20 cellular contexts compared by ENCODE assay signal in genomic region chr17:2022647-2023046, GRCh38. TPM values are rescaled to one million over a fixed set of nuclear protein-coding genes. Genes with fewer than 3 reads are reported as not detected.
DNase-seq lines count a peak whose midpoint lies in the region; ATAC-seq, FAIRE-seq and TF ChIP-seq lines count a peak whose summit lies in the region.
"Had no signal": no experiment of that assay in that cellular context is flagged by ENCODE, and none has a peak within 500 bp of the region (broad histone marks: within the 10 kb centered on the region; RNA-seq: fewer than 3 reads in every experiment).

No MANE protein-coding gene starts in this region.

- no peak for TF ChIP-seq POLR2A in HepG2 (IDR thresholded peaks at IDR 0.05; ENCODE audit: insufficient read depth in 1 of 2, low read depth in 2 of 2, low read length in 2 of 2)

- H3K27ac ChIP-seq in Karpas-422 (ENCODE audit: low read length) (no peak overlapping the region), dorsolateral prefrontal cortex (peak overlapping the region in 39 of 59 donors; percentile 1 to 88 (median 54)), neuronal stem cell (replicated peaks; ENCODE audit: low read length) (no peak overlapping the region), HepG2 (ENCODE audit: extremely low read length, insufficient read depth, low read length) (no peak overlapping the region)
- H3K27ac ChIP-seq: esophagus muscularis mucosa had no signal

- no peak overlapping the region for H3K4me3 ChIP-seq in Karpas-422 (ENCODE audit: low read length)
- peak overlapping the region in 52 of 59 donors; percentile 21 to 83 (median 69) for H3K4me3 ChIP-seq in dorsolateral prefrontal cortex
- H3K4me3 ChIP-seq in neuronal stem cell (ENCODE audit: low read length in 2 of 2) = no peak overlapping the region
- H3K4me3 ChIP-seq in HepG2 (replicated peaks in 1 of 3; ENCODE audit: insufficient read depth in 1 of 3, low read depth in 2 of 3, low read length in 3 of 3) = no peak overlapping the region

- intact Hi-C loops in activated CD8-positive, alpha-beta T cell treated with anti-CD3 and anti-CD28 coated beads for 36 hours (cut with micrococcal nuclease) = no loop called here
- intact Hi-C loops in dorsolateral prefrontal cortex (cut with DNase I) = no loop called here
- intact Hi-C loops in HepG2 (cut with micrococcal nuclease; ENCODE audit: unreplicated experiment) = loop anchor here (10.0 kb wide), 2 partner anchors 48 to 138 kb away; no protein-coding TSS in a partner anchor

- H2BK5ac ChIP-seq in neuronal stem cell (ENCODE audit: low read length) = no peak overlapping the region

- no peak overlapping the region for H3K27ac Mint-ChIP-seq in activated CD8-positive, alpha-beta T cell treated with anti-CD3 and anti-CD28 coated beads for 36 hours
- H3K27ac Mint-ChIP-seq in activated CD8-positive, alpha-beta T cell treated with anti-CD3 and anti-CD28 coated beads, Interleukin-2, amount 10 ng/mL, durations not matched to agents 7 days and 5 days = no peak overlapping the region
- H3K27ac Mint-ChIP-seq: activated naive CD8-positive, alpha-beta T cell treated with anti-CD3 and anti-CD28 coated beads, Interleukin-2, amount 10 ng/mL, durations not matched to agents 7 days and 5 days; stimulated activated naive CD8-positive, alpha-beta T cell treated with anti-CD3 and anti-CD28 coated beads, Interleukin-15, Interleukin-2, amounts not matched to agents 100 ng/mL and 50 ng/mL, for 24 hours; WTC11 had no signal

- no peak overlapping the region for H4K8ac ChIP-seq in neuronal stem cell (ENCODE audit: low read depth, low read length)

- DNase-seq in activated CD8-positive, alpha-beta T cell treated with anti-CD3 and anti-CD28 coated beads for 36 hours = no peak
- no peak for DNase-seq in activated CD8-positive, alpha-beta T cell treated with anti-CD3 and anti-CD28 coated beads, Interleukin-2, amount 10 ng/mL, durations not matched to agents 7 days and 5 days
- DNase-seq in Karpas-422 (peak; percentile 43), dorsolateral prefrontal cortex (peak in 1 of 10 donors; percentile 65), neuronal stem cell (ENCODE audit: low spot score) (no peak), HepG2 (ENCODE audit: low spot score) (no peak), omental fat pad (ENCODE audit: low spot score) (no peak), GM03348 (ENCODE audit: low spot score) (no peak)
- DNase-seq: activated naive CD8-positive, alpha-beta T cell treated with anti-CD3 and anti-CD28 coated beads, Interleukin-2, amount 10 ng/mL, durations not matched to agents 7 days and 5 days; NCI-H187; NCI-H345; SHP77; T-helper 1 cell had no signal

- H3K36me3 Mint-ChIP-seq in activated CD8-positive, alpha-beta T cell treated with anti-CD3 and anti-CD28 coated beads for 36 hours (ENCODE audit: low read depth) = no peaks in the 10 kb centered on the region
- peaks cover 2% of the 10 kb centered on the region for H3K36me3 Mint-ChIP-seq in activated CD8-positive, alpha-beta T cell treated with anti-CD3 and anti-CD28 coated beads, Interleukin-2, amount 10 ng/mL, durations not matched to agents 7 days and 5 days (ENCODE audit: low read depth)
- H3K36me3 Mint-ChIP-seq: activated naive CD8-positive, alpha-beta T cell treated with anti-CD3 and anti-CD28 coated beads, Interleukin-2, amount 10 ng/mL, durations not matched to agents 7 days and 5 days had no signal

- H3K79me2 ChIP-seq in Karpas-422 (ENCODE audit: low read length) = no peaks in the 10 kb centered on the region
- H3K79me2 ChIP-seq in HepG2 (ENCODE audit: insufficient read depth, low read length) = no peaks in the 10 kb centered on the region

- H3K18ac ChIP-seq in neuronal stem cell (ENCODE audit: low read length) = peak overlapping the region; percentile 4

- H3K9ac ChIP-seq in Karpas-422 (ENCODE audit: low read length) = no peak overlapping the region
- H3K9ac ChIP-seq in neuronal stem cell (ENCODE audit: low read depth, low read length, poor library complexity) = no peak overlapping the region
- H3K9ac ChIP-seq in HepG2 (ENCODE audit: insufficient read depth, low read depth, low read length) = no peak overlapping the region

- peaks cover 25% of the 10 kb centered on the region for H3K27me3 Mint-ChIP-seq in activated CD8-positive, alpha-beta T cell treated with anti-CD3 and anti-CD28 coated beads for 36 hours
- peaks cover 53% of the 10 kb centered on the region for H3K27me3 Mint-ChIP-seq in activated CD8-positive, alpha-beta T cell treated with anti-CD3 and anti-CD28 coated beads, Interleukin-2, amount 10 ng/mL, durations not matched to agents 7 days and 5 days (ENCODE audit: low read depth)

- H3K27me3 ChIP-seq in Karpas-422 (ENCODE audit: low read length) = no peaks in the 10 kb centered on the region
- H3K27me3 ChIP-seq in dorsolateral prefrontal cortex = peaks cover 0 to 42% (median 4%) of the 10 kb centered on the region in 45 donors
- H3K27me3 ChIP-seq in neuronal stem cell (ENCODE audit: control insufficient read depth in 3 of 3, insufficient read depth in 3 of 3, low read depth in 1 of 3, low read length in 3 of 3) = peaks cover 8 to 88% (median 33%) of the 10 kb centered on the region in 3 experiments
- peaks cover 14 to 70% of the 10 kb centered on the region in 2 experiments for H3K27me3 ChIP-seq in HepG2 (ENCODE audit: control insufficient read depth in 1 of 2, insufficient read depth in 2 of 2, low read length in 2 of 2)

- BruUV-seq in HepG2 (replicated peaks; lab: Mats Ljungman, UMichigan) = no TSS peak

- in situ Hi-C loops in HepG2 (cut with HindIII; ENCODE audit: extremely low pct_ligation_motif_present, low pct_unique_long_range_greater_than_20kb) = no loop called here

- peaks cover 8% of the 10 kb centered on the region for H3K4me1 Mint-ChIP-seq in activated CD8-positive, alpha-beta T cell treated with anti-CD3 and anti-CD28 coated beads for 36 hours (ENCODE audit: low read depth)
- H3K4me1 Mint-ChIP-seq in activated CD8-positive, alpha-beta T cell treated with anti-CD3 and anti-CD28 coated beads, Interleukin-2, amount 10 ng/mL, durations not matched to agents 7 days and 5 days (ENCODE audit: low read depth) = peaks cover 21% of the 10 kb centered on the region

- H3K4me2 ChIP-seq in Karpas-422 (ENCODE audit: low read depth, low read length, poor library complexity, severe bottlenecking) (no peak overlapping the region), neuronal stem cell (ENCODE audit: insufficient read depth, low read length, poor library complexity, severe bottlenecking) (no peak overlapping the region), HepG2 (ENCODE audit: low read depth, low read length) (no peak overlapping the region)

- no peak overlapping the region for H2AK5ac ChIP-seq in neuronal stem cell (ENCODE audit: low read depth, low read length)

- H4K20me1 ChIP-seq in Karpas-422 (ENCODE audit: insufficient read depth, low read depth, low read length) (no peaks in the 10 kb centered on the region), HepG2 (ENCODE audit: insufficient read depth, low read length) (no peaks in the 10 kb centered on the region)

- CTCF ChIA-PET in activated CD8-positive, alpha-beta T cell treated with anti-CD3 and anti-CD28 coated beads for 36 hours (lab: Charles Lee) = no interaction called here
- CTCF ChIA-PET in activated CD8-positive, alpha-beta T cell treated with anti-CD3 and anti-CD28 coated beads, Interleukin-2, amount 10 ng/mL, durations not matched to agents 7 days and 5 days (lab: Charles Lee) = no interaction called here
- CTCF ChIA-PET in HepG2 (lab: Yijun Ruan, JAX; ENCODE audit: low intra/inter-chr PET ratio, low total read pairs) = no interaction called here

- H3K79me1 ChIP-seq in neuronal stem cell (ENCODE audit: low read depth, low read length) = peaks cover 1% of the 10 kb centered on the region

- H3K9me2 ChIP-seq in Karpas-422 (replicated peaks; ENCODE audit: insufficient read depth, low read length) = no peaks in the 10 kb centered on the region

- H3K23ac ChIP-seq in neuronal stem cell (ENCODE audit: low read depth, low read length, poor library complexity) = no peak overlapping the region

- H3K4ac ChIP-seq in neuronal stem cell (ENCODE audit: low read length) = no peak overlapping the region

- FAIRE-seq in HepG2 (lab: Jason Lieb, UNC) = no peak
- FAIRE-seq: A204.1, bronchial epithelial cell, urothelium cell line had no signal

- H2AFZ ChIP-seq in Karpas-422 (ENCODE audit: low read length) (no peak overlapping the region), neuronal stem cell (ENCODE audit: low read length) (no peak overlapping the region), HepG2 (ENCODE audit: low read length) (no peak overlapping the region)

- H3K4me3 Mint-ChIP-seq in activated CD8-positive, alpha-beta T cell treated with anti-CD3 and anti-CD28 coated beads for 36 hours = peak overlapping the region; percentile 33
- H3K4me3 Mint-ChIP-seq in activated CD8-positive, alpha-beta T cell treated with anti-CD3 and anti-CD28 coated beads, Interleukin-2, amount 10 ng/mL, durations not matched to agents 7 days and 5 days = no peak overlapping the region
- H3K4me3 Mint-ChIP-seq: activated naive CD8-positive, alpha-beta T cell treated with anti-CD3 and anti-CD28 coated beads, Interleukin-2, amount 10 ng/mL, durations not matched to agents 7 days and 5 days; stimulated activated naive CD8-positive, alpha-beta T cell treated with anti-CD3 and anti-CD28 coated beads, Interleukin-15, Interleukin-2, amounts not matched to agents 100 ng/mL and 50 ng/mL, for 24 hours had no signal

- POLR2A ChIA-PET in activated CD8-positive, alpha-beta T cell treated with anti-CD3 and anti-CD28 coated beads for 36 hours (lab: Charles Lee) = interaction anchor here (1.0 kb wide), 1 partner anchor 273 kb away, joined by 3 read pairs; no protein-coding TSS in a partner anchor
- POLR2A ChIA-PET in activated CD8-positive, alpha-beta T cell treated with anti-CD3 and anti-CD28 coated beads, Interleukin-2, amount 10 ng/mL, durations not matched to agents 7 days and 5 days (lab: Charles Lee) = no interaction called here
- POLR2A ChIA-PET in HepG2 (lab: Yijun Ruan, JAX) = no interaction called here

- H4K91ac ChIP-seq in neuronal stem cell (ENCODE audit: low read depth, low read length, poor library complexity) = no peak overlapping the region

- peak; percentile 29 for ATAC-seq in activated CD8-positive, alpha-beta T cell treated with anti-CD3 and anti-CD28 coated beads for 36 hours
- no peak for ATAC-seq in activated CD8-positive, alpha-beta T cell treated with anti-CD3 and anti-CD28 coated beads, Interleukin-2, amount 10 ng/mL, durations not matched to agents 7 days and 5 days
- ATAC-seq in HepG2 (no peak), omental fat pad (ENCODE audit: low FRiP score) (no peak)

- H2BK120ac ChIP-seq in neuronal stem cell (ENCODE audit: low read depth, low read length) = peak overlapping the region; percentile 58

- peak overlapping the region; percentile 8 for H2BK15ac ChIP-seq in neuronal stem cell (ENCODE audit: low read length)

- no peaks in the 10 kb centered on the region for H3K9me3 ChIP-seq in Karpas-422 (ENCODE audit: low read length)
- peaks cover 3 to 4% of the 10 kb centered on the region in 2 donors for H3K9me3 ChIP-seq in neuronal stem cell (replicated peaks in 1 of 2; ENCODE audit: control insufficient read depth in 2 of 2, insufficient read depth in 1 of 2, low read depth in 1 of 2, low read length in 2 of 2)
- H3K9me3 ChIP-seq in HepG2 (ENCODE audit: low read length) = no peaks in the 10 kb centered on the region
- H3K9me3 ChIP-seq: esophagus muscularis mucosa had no signal

- no peaks in the 10 kb centered on the region for H3K9me3 Mint-ChIP-seq in activated CD8-positive, alpha-beta T cell treated with anti-CD3 and anti-CD28 coated beads for 36 hours
- H3K9me3 Mint-ChIP-seq in activated CD8-positive, alpha-beta T cell treated with anti-CD3 and anti-CD28 coated beads, Interleukin-2, amount 10 ng/mL, durations not matched to agents 7 days and 5 days (ENCODE audit: insufficient read depth) = no peaks in the 10 kb centered on the region
- H3K9me3 Mint-ChIP-seq: activated naive CD8-positive, alpha-beta T cell treated with anti-CD3 and anti-CD28 coated beads, Interleukin-2, amount 10 ng/mL, durations not matched to agents 7 days and 5 days; stimulated activated naive CD8-positive, alpha-beta T cell treated with anti-CD3 and anti-CD28 coated beads, Interleukin-15, Interleukin-2, amounts not matched to agents 100 ng/mL and 50 ng/mL, for 24 hours; WTC11 had no signal

- H3K4me1 ChIP-seq in Karpas-422 (ENCODE audit: low read length) = peaks cover 25% of the 10 kb centered on the region
- H3K4me1 ChIP-seq in neuronal stem cell (ENCODE audit: control insufficient read depth in 2 of 2, insufficient read depth in 1 of 2, low read depth in 1 of 2, low read length in 2 of 2) = peaks cover 6 to 18% of the 10 kb centered on the region in 2 donors
- H3K4me1 ChIP-seq in HepG2 (ENCODE audit: insufficient read depth, low read length) = peaks cover 17% of the 10 kb centered on the region; the same call in 1 of the 2 replicates

- no CpG with 5 or more reads among the region's 10 CpGs for WGBS in neuronal stem cell (ENCODE audit: extremely low coverage in 2 of 2, insufficient read length in 2 of 2, insufficient replicate concordance in 1 of 2), 2 donors
- 49% methylated on average over 7 of the region's 10 CpGs for WGBS in HepG2 (ENCODE audit: low lambda C conversion rate)

- no peak overlapping the region for H3K14ac ChIP-seq in neuronal stem cell (ENCODE audit: low read length)

- TF ChIP-seq EP300 in HepG2 (IDR thresholded peaks at IDR 0.05; ENCODE audit: low read depth in 2 of 2, low read length in 2 of 2) (no peak), HepG2 (CRISPR knock-in tag; IDR thresholded peaks at IDR 0.05; ENCODE audit: borderline replicate concordance) (no peak)

- no peak for TF ChIP-seq RAD21 in HepG2 (CRISPR knock-in tag; IDR thresholded peaks at IDR 0.05)

- H2BK12ac ChIP-seq in neuronal stem cell (ENCODE audit: low read length) = peak overlapping the region; percentile 0

- H3K36me3 ChIP-seq in Karpas-422 (ENCODE audit: insufficient read depth, low read length) (no peaks in the 10 kb centered on the region), neuronal stem cell (replicated peaks in 1 of 2; ENCODE audit: control insufficient read depth in 2 of 2, insufficient read depth in 2 of 2, low read length in 2 of 2) (no peaks in the 10 kb centered on the region), HepG2 (replicated peaks in 1 of 2; ENCODE audit: control insufficient read depth in 1 of 2, insufficient read depth in 2 of 2, low read length in 2 of 2) (no peaks in the 10 kb centered on the region)
- H3K36me3 ChIP-seq: esophagus muscularis mucosa had no signal

- no peak for TF ChIP-seq CTCF in activated CD8-positive, alpha-beta T cell treated with anti-CD3 and anti-CD28 coated beads for 36 hours (IDR thresholded peaks at IDR 0.05)
- TF ChIP-seq CTCF in dorsolateral prefrontal cortex (IDR thresholded peaks at IDR 0.05 in 54 of 56, conservative IDR thresholded peaks at IDR 0.05 in 2 of 56; ENCODE audit: low read depth in 1 of 56, partially characterized antibody in 56 of 56) (no peak), HepG2 (CRISPR knock-in tag; IDR thresholded peaks at IDR 0.05) (no peak), omental fat pad (IDR thresholded peaks at IDR 0.05) (no peak)

RNA-seq across cellular contexts. Expression of gene RTN4RL1, which starts 2.5 kb away (rescaled TPM):
- under 1 TPM; 0.27 to 0.49 TPM for total RNA-seq in activated CD8-positive, alpha-beta T cell treated with anti-CD3 and anti-CD28 coated beads for 36 hours
- total RNA-seq in activated CD8-positive, alpha-beta T cell treated with anti-CD3 and anti-CD28 coated beads, Interleukin-2, amount 10 ng/mL, durations not matched to agents 7 days and 5 days = under 1 TPM; 0.10 to 0.18 TPM
- total RNA-seq in Karpas-422 (2014; rRNA removed; shearing (Covaris generic); ENCODE audit: low replicate concordance) = 0.11 and 0.30 TPM in 2 replicates
- 10 to 100 TPM in 119 of 120 experiments, 1 to 10 TPM in 1; 4.8 to 43.6 (median 22.0) TPM for total RNA-seq in dorsolateral prefrontal cortex
- polyA plus RNA-seq in neuronal stem cell (2013, experiment 1 of 2) = 4.0 TPM
- 3.9 TPM for polyA plus RNA-seq in neuronal stem cell (2013, experiment 2 of 2)
- not detected in 2 replicates for total RNA-seq in HepG2 (2016; rRNA removed; fragmentation: Illumina TruSeq; extraction: Trizol)
- total RNA-seq in HepG2 (2016; cell fraction: cytosol; rRNA removed; fragmentation: Illumina TruSeq; extraction: Trizol; ENCODE audit: low read depth) = not detected in 2 replicates
- not detected in 2 replicates for total RNA-seq in HepG2 (2016; cell fraction: insoluble cytoplasmic fraction; rRNA removed; fragmentation: Illumina TruSeq; extraction: Trizol)
- total RNA-seq in HepG2 (2016; cell fraction: membrane; rRNA removed; fragmentation: Illumina TruSeq; extraction: Trizol) = not detected in 2 replicates
- not detected in 2 replicates for total RNA-seq in HepG2 (2016; cell fraction: nucleus; rRNA removed; fragmentation: Illumina TruSeq; extraction: Trizol)
- polyA plus RNA-seq in HepG2 (2011; rRNA removed) = 0.01 TPM in 1 of 2 replicates, not detected in the other
- not detected in 2 replicates for polyA plus RNA-seq in HepG2 (2011; cell fraction: cytosol; rRNA removed)
- polyA plus RNA-seq in HepG2 (2011; cell fraction: nucleus; rRNA removed) = not detected in 2 replicates
- not detected in 2 replicates for polyA plus RNA-seq in HepG2 (2012)
- polyA plus RNA-seq in HepG2 (2016; cell fraction: cytosol; fragmentation: Illumina TruSeq; extraction: Trizol; ENCODE audit: low read depth) = not detected in 2 replicates
- polyA plus RNA-seq in HepG2 (2016; cell fraction: insoluble cytoplasmic fraction; fragmentation: Illumina TruSeq; extraction: Trizol; ENCODE audit: low read depth) = not detected in 2 replicates
- polyA plus RNA-seq in HepG2 (2016; cell fraction: membrane; fragmentation: Illumina TruSeq; extraction: Trizol; ENCODE audit: low read depth) = 0.05 TPM in 1 of 2 replicates, not detected in the other
- not detected in 2 replicates for polyA plus RNA-seq in HepG2 (2016; cell fraction: nucleus; fragmentation: Illumina TruSeq; extraction: Trizol; ENCODE audit: insufficient read depth, low read depth)
- 0.08 TPM in 1 of 2 replicates, not detected in the other for polyA minus RNA-seq in HepG2 (2011; rRNA and poly(A)+ RNA removed; ENCODE audit: low replicate concordance)
- not detected in 2 replicates for polyA minus RNA-seq in HepG2 (2011; cell fraction: cytosol; rRNA and poly(A)+ RNA removed)
- polyA minus RNA-seq in HepG2 (2011; cell fraction: nucleus; rRNA and poly(A)+ RNA removed) = not detected in 2 replicates
- total RNA-seq in omental fat pad = 1 to 10 TPM; 4.5 to 5.2 (median 4.6) TPM
- total RNA-seq: Daoy had no signal

RNA-seq across cellular contexts. Expression of gene DPH1, which starts 7.3 kb away (rescaled TPM):
- total RNA-seq in activated CD8-positive, alpha-beta T cell treated with anti-CD3 and anti-CD28 coated beads for 36 hours = 10 to 100 TPM; 27.8 to 32.5 TPM
- total RNA-seq in activated CD8-positive, alpha-beta T cell treated with anti-CD3 and anti-CD28 coated beads, Interleukin-2, amount 10 ng/mL, durations not matched to agents 7 days and 5 days = 10 to 100 TPM; 24.6 to 24.7 TPM
- total RNA-seq in Karpas-422 (2014; rRNA removed; shearing (Covaris generic); ENCODE audit: low replicate concordance) = 37.5 and 41.9 TPM in 2 replicates
- total RNA-seq in dorsolateral prefrontal cortex (100 to 1,000 TPM in 30 of 120 experiments, 10 to 100 TPM in 90; 57.6 to 158 (median 87.2) TPM), HepG2 (2016; rRNA removed; fragmentation: Illumina TruSeq; extraction: Trizol) (14.5 and 25.3 TPM in 2 replicates), omental fat pad (10 to 100 TPM; 36.8 to 53.1 (median 37.6) TPM)
- 19.6 TPM for polyA plus RNA-seq in neuronal stem cell (2013, experiment 1 of 2)
- 18.0 TPM for polyA plus RNA-seq in neuronal stem cell (2013, experiment 2 of 2)
- total RNA-seq in HepG2 (2016; cell fraction: cytosol; rRNA removed; fragmentation: Illumina TruSeq; extraction: Trizol; ENCODE audit: low read depth) = 12.1 and 14.2 TPM in 2 replicates
- total RNA-seq in HepG2 (2016; cell fraction: insoluble cytoplasmic fraction; rRNA removed; fragmentation: Illumina TruSeq; extraction: Trizol) = 12.8 and 22.5 TPM in 2 replicates
- 10.3 and 14.0 TPM in 2 replicates for total RNA-seq in HepG2 (2016; cell fraction: membrane; rRNA removed; fragmentation: Illumina TruSeq; extraction: Trizol)
- total RNA-seq in HepG2 (2016; cell fraction: nucleus; rRNA removed; fragmentation: Illumina TruSeq; extraction: Trizol) = 16.5 and 22.6 TPM in 2 replicates
- 42.8 and 49.5 TPM in 2 replicates for polyA plus RNA-seq in HepG2 (2011; rRNA removed)
- 18.9 and 24.7 TPM in 2 replicates for polyA plus RNA-seq in HepG2 (2011; cell fraction: cytosol; rRNA removed)
- 184 and 197 TPM in 2 replicates for polyA plus RNA-seq in HepG2 (2011; cell fraction: nucleus; rRNA removed)
- 22.1 and 23.1 TPM in 2 replicates for polyA plus RNA-seq in HepG2 (2012)
- 2.9 and 3.9 TPM in 2 replicates for polyA plus RNA-seq in HepG2 (2016; cell fraction: cytosol; fragmentation: Illumina TruSeq; extraction: Trizol; ENCODE audit: low read depth)
- polyA plus RNA-seq in HepG2 (2016; cell fraction: insoluble cytoplasmic fraction; fragmentation: Illumina TruSeq; extraction: Trizol; ENCODE audit: low read depth) = 12.2 and 15.0 TPM in 2 replicates
- 3.9 and 4.7 TPM in 2 replicates for polyA plus RNA-seq in HepG2 (2016; cell fraction: membrane; fragmentation: Illumina TruSeq; extraction: Trizol; ENCODE audit: low read depth)
- polyA plus RNA-seq in HepG2 (2016; cell fraction: nucleus; fragmentation: Illumina TruSeq; extraction: Trizol; ENCODE audit: insufficient read depth, low read depth) = 54.3 and 66.6 TPM in 2 replicates
- 82.1 and 106 TPM in 2 replicates for polyA minus RNA-seq in HepG2 (2011; rRNA and poly(A)+ RNA removed; ENCODE audit: low replicate concordance)
- polyA minus RNA-seq in HepG2 (2011; cell fraction: cytosol; rRNA and poly(A)+ RNA removed) = 15.1 and 19.0 TPM in 2 replicates
- polyA minus RNA-seq in HepG2 (2011; cell fraction: nucleus; rRNA and poly(A)+ RNA removed) = 33.1 and 46.4 TPM in 2 replicates

RNA-seq across cellular contexts. Expression of gene OVCA2, which starts 19.2 kb away (rescaled TPM):
- 10 to 100 TPM; 28.0 to 28.5 TPM for total RNA-seq in activated CD8-positive, alpha-beta T cell treated with anti-CD3 and anti-CD28 coated beads for 36 hours
- total RNA-seq in activated CD8-positive, alpha-beta T cell treated with anti-CD3 and anti-CD28 coated beads, Interleukin-2, amount 10 ng/mL, durations not matched to agents 7 days and 5 days = 10 to 100 TPM; 34.9 to 40.1 TPM
- 49.1 and 50.2 TPM in 2 replicates for total RNA-seq in Karpas-422 (2014; rRNA removed; shearing (Covaris generic); ENCODE audit: low replicate concordance)
- total RNA-seq in dorsolateral prefrontal cortex (10 to 100 TPM in 108 of 120 experiments, 1 to 10 TPM in 12; 6.6 to 29.4 (median 16.4) TPM), HepG2 (2016; rRNA removed; fragmentation: Illumina TruSeq; extraction: Trizol) (28.2 and 28.5 TPM in 2 replicates), omental fat pad (10 to 100 TPM; 21.1 to 30.4 (median 26.2) TPM)
- 13.9 TPM for polyA plus RNA-seq in neuronal stem cell (2013, experiment 1 of 2)
- polyA plus RNA-seq in neuronal stem cell (2013, experiment 2 of 2) = 14.2 TPM
- total RNA-seq in HepG2 (2016; cell fraction: cytosol; rRNA removed; fragmentation: Illumina TruSeq; extraction: Trizol; ENCODE audit: low read depth) = 14.6 and 20.0 TPM in 2 replicates
- total RNA-seq in HepG2 (2016; cell fraction: insoluble cytoplasmic fraction; rRNA removed; fragmentation: Illumina TruSeq; extraction: Trizol) = 30.5 and 31.5 TPM in 2 replicates
- 29.3 and 32.1 TPM in 2 replicates for total RNA-seq in HepG2 (2016; cell fraction: membrane; rRNA removed; fragmentation: Illumina TruSeq; extraction: Trizol)
- 13.5 and 15.0 TPM in 2 replicates for total RNA-seq in HepG2 (2016; cell fraction: nucleus; rRNA removed; fragmentation: Illumina TruSeq; extraction: Trizol)
- polyA plus RNA-seq in HepG2 (2011; rRNA removed) = 23.7 and 30.7 TPM in 2 replicates
- polyA plus RNA-seq in HepG2 (2011; cell fraction: cytosol; rRNA removed) = 28.7 and 32.0 TPM in 2 replicates
- 12.2 and 17.3 TPM in 2 replicates for polyA plus RNA-seq in HepG2 (2011; cell fraction: nucleus; rRNA removed)
- 7.1 and 10.8 TPM in 2 replicates for polyA plus RNA-seq in HepG2 (2012)
- polyA plus RNA-seq in HepG2 (2016; cell fraction: cytosol; fragmentation: Illumina TruSeq; extraction: Trizol; ENCODE audit: low read depth) = 21.4 and 25.7 TPM in 2 replicates
- polyA plus RNA-seq in HepG2 (2016; cell fraction: insoluble cytoplasmic fraction; fragmentation: Illumina TruSeq; extraction: Trizol; ENCODE audit: low read depth) = 30.2 and 32.2 TPM in 2 replicates
- 25.8 and 29.0 TPM in 2 replicates for polyA plus RNA-seq in HepG2 (2016; cell fraction: membrane; fragmentation: Illumina TruSeq; extraction: Trizol; ENCODE audit: low read depth)
- polyA plus RNA-seq in HepG2 (2016; cell fraction: nucleus; fragmentation: Illumina TruSeq; extraction: Trizol; ENCODE audit: insufficient read depth, low read depth) = 19.9 and 28.4 TPM in 2 replicates
- 18.1 and 38.8 TPM in 2 replicates for polyA minus RNA-seq in HepG2 (2011; rRNA and poly(A)+ RNA removed; ENCODE audit: low replicate concordance)
- polyA minus RNA-seq in HepG2 (2011; cell fraction: cytosol; rRNA and poly(A)+ RNA removed) = 2.6 and 5.9 TPM in 2 replicates
- polyA minus RNA-seq in HepG2 (2011; cell fraction: nucleus; rRNA and poly(A)+ RNA removed) = 1.7 TPM in 1 of 2 replicates, not detected in the other

RNA-seq across cellular contexts. Expression of gene HIC1, which starts 32.3 kb away (rescaled TPM):
- 10 to 100 TPM; 35.1 TPM for total RNA-seq in activated CD8-positive, alpha-beta T cell treated with anti-CD3 and anti-CD28 coated beads for 36 hours
- 10 to 100 TPM; 66.8 to 70.8 TPM for total RNA-seq in activated CD8-positive, alpha-beta T cell treated with anti-CD3 and anti-CD28 coated beads, Interleukin-2, amount 10 ng/mL, durations not matched to agents 7 days and 5 days
- 3.2 and 13.9 TPM in 2 replicates for total RNA-seq in Karpas-422 (2014; rRNA removed; shearing (Covaris generic); ENCODE audit: low replicate concordance)
- total RNA-seq in dorsolateral prefrontal cortex (10 to 100 TPM in 18 of 120 experiments, 1 to 10 TPM in 102; 1.6 to 17.4 (median 6.5) TPM), HepG2 (2016; rRNA removed; fragmentation: Illumina TruSeq; extraction: Trizol) (0.31 TPM in 1 of 2 replicates, not detected in the other), omental fat pad (10 to 100 TPM in 3 of 4 donors, 1 to 10 TPM in 1; 9.9 to 63.8 (median 37.3) TPM)
- polyA plus RNA-seq in neuronal stem cell (2013, experiment 1 of 2) = 0.08 TPM
- 0.04 TPM for polyA plus RNA-seq in neuronal stem cell (2013, experiment 2 of 2)
- total RNA-seq in HepG2 (2016; cell fraction: cytosol; rRNA removed; fragmentation: Illumina TruSeq; extraction: Trizol; ENCODE audit: low read depth) = not detected in 2 replicates
- total RNA-seq in HepG2 (2016; cell fraction: insoluble cytoplasmic fraction; rRNA removed; fragmentation: Illumina TruSeq; extraction: Trizol) = 0.12 and 0.26 TPM in 2 replicates
- 0.06 and 0.07 TPM in 2 replicates for total RNA-seq in HepG2 (2016; cell fraction: membrane; rRNA removed; fragmentation: Illumina TruSeq; extraction: Trizol)
- total RNA-seq in HepG2 (2016; cell fraction: nucleus; rRNA removed; fragmentation: Illumina TruSeq; extraction: Trizol) = not detected in 2 replicates
- polyA plus RNA-seq in HepG2 (2011; rRNA removed) = 0.04 and 0.10 TPM in 2 replicates
- 0.09 and 0.12 TPM in 2 replicates for polyA plus RNA-seq in HepG2 (2011; cell fraction: cytosol; rRNA removed)
- 1.1 and 1.2 TPM in 2 replicates for polyA plus RNA-seq in HepG2 (2011; cell fraction: nucleus; rRNA removed)
- 0.23 and 0.39 TPM in 2 replicates for polyA plus RNA-seq in HepG2 (2012)
- polyA plus RNA-seq in HepG2 (2016; cell fraction: cytosol; fragmentation: Illumina TruSeq; extraction: Trizol; ENCODE audit: low read depth) = not detected in 2 replicates
- polyA plus RNA-seq in HepG2 (2016; cell fraction: insoluble cytoplasmic fraction; fragmentation: Illumina TruSeq; extraction: Trizol; ENCODE audit: low read depth) = 0.08 TPM in 1 of 2 replicates, not detected in the other
- 0.06 and 0.09 TPM in 2 replicates for polyA plus RNA-seq in HepG2 (2016; cell fraction: membrane; fragmentation: Illumina TruSeq; extraction: Trizol; ENCODE audit: low read depth)
- polyA plus RNA-seq in HepG2 (2016; cell fraction: nucleus; fragmentation: Illumina TruSeq; extraction: Trizol; ENCODE audit: insufficient read depth, low read depth) = 0.84 TPM in 1 of 2 replicates, not detected in the other
- polyA minus RNA-seq in HepG2 (2011; rRNA and poly(A)+ RNA removed; ENCODE audit: low replicate concordance) = 0.12 and 0.56 TPM in 2 replicates
- polyA minus RNA-seq in HepG2 (2011; cell fraction: cytosol; rRNA and poly(A)+ RNA removed) = not detected in 2 replicates
- polyA minus RNA-seq in HepG2 (2011; cell fraction: nucleus; rRNA and poly(A)+ RNA removed) = 0.12 and 0.13 TPM in 2 replicates

Comparison
In these comparisons a context has a peak if more than half of its experiments do, and no peak if none do; other contexts are left out.
1. H3K27ac ChIP-seq: peak in dorsolateral prefrontal cortex (39 of 59); none in Karpas-422 (single experiment), neuronal stem cell (single experiment) and HepG2 (single experiment).
2. H3K4me3 ChIP-seq: peak in dorsolateral prefrontal cortex (52 of 59); none in Karpas-422 (single experiment), neuronal stem cell (0 of 2) and HepG2 (0 of 3).